Comparison of ENCODE assay signal across 8 cellular contexts in genomic region chr12:79547044-79547734, GRCh38.
DNase-seq lines count a peak whose midpoint lies in the region; TF ChIP-seq lines count a peak whose summit lies in the region.

No MANE protein-coding gene starts in this region.

- H3K4me3 ChIP-seq in coronary artery (no peak overlapping the region), mesendoderm (ENCODE audit: low read length) (no peak overlapping the region)

- H3K9ac ChIP-seq in mesendoderm (ENCODE audit: low read length), result no peak overlapping the region

- H2BK120ac ChIP-seq in mesendoderm (ENCODE audit: low read depth, low read length), result no peak overlapping the region

- intact Hi-C loops in head of caudate nucleus (cut with DNase I), result no loop called here

- H3K23ac ChIP-seq in mesendoderm (ENCODE audit: low read length), result no peak overlapping the region

- peak overlapping the region; percentile 62 for H3K4ac ChIP-seq in mesendoderm (ENCODE audit: low read depth, low read length)

- H3K18ac ChIP-seq in mesendoderm (ENCODE audit: low read length), result peak overlapping the region; percentile 34

- peak; percentile 42 for DNase-seq in AG08396 (ENCODE audit: low spot score)
- peak; percentile 76 for DNase-seq in HT-29 (ENCODE audit: low spot score)
- no peak for DNase-seq in coronary artery (ENCODE audit: low spot score)
- DNase-seq in mesendoderm, result peak; percentile 99
- no peak for DNase-seq in head of caudate nucleus
- no peak for DNase-seq in DMS79 treated with DMSO at 0.1 percent for 48 hours (lab: John Stamatoyannopoulos, UW)
- no peak for DNase-seq in activated T-cell treated with anti-CD3 and anti-CD28 coated beads for 4 hours
- DNase-seq in NCI-H2227 (lab: John Stamatoyannopoulos, UW; ENCODE audit: unreplicated experiment), result no peak

- H3K79me2 ChIP-seq in mesendoderm (ENCODE audit: control insufficient read depth, insufficient read depth, low read length), result no peaks in the 10 kb centered on the region

- H3K56ac ChIP-seq in mesendoderm (ENCODE audit: low read length), result no peak overlapping the region

- H2BK5ac ChIP-seq in mesendoderm (ENCODE audit: low read length), result no peak overlapping the region

- H4K8ac ChIP-seq in mesendoderm (ENCODE audit: low read depth, low read length), result no peak overlapping the region

- H3K4me1 ChIP-seq in mesendoderm (ENCODE audit: control insufficient read depth, low read depth, low read length), result peaks cover 10% of the 10 kb centered on the region

- H4K5ac ChIP-seq in mesendoderm (ENCODE audit: low read length), result no peak overlapping the region

- no peaks in the 10 kb centered on the region for H3K27me3 ChIP-seq in mesendoderm (ENCODE audit: insufficient read depth, low read length, poor library complexity)

- H2AK5ac ChIP-seq in mesendoderm (ENCODE audit: low read length), result no peak overlapping the region

- WGBS in mesendoderm (ENCODE audit: extremely low coverage, insufficient coverage, low lambda C conversion rate), result no CpG with 5 or more reads among the region's 5 CpGs

- H2BK15ac ChIP-seq in mesendoderm (replicated peaks; ENCODE audit: low read depth), result no peak overlapping the region

- TF ChIP-seq CTCF in coronary artery (IDR thresholded peaks at IDR 0.05), result no peak

- H3K27ac ChIP-seq in coronary artery (peak overlapping the region; percentile 40 to 79), mesendoderm (ENCODE audit: low read depth, low read length) (peak overlapping the region; percentile 96)

- no peak overlapping the region for H3K4me2 ChIP-seq in mesendoderm (ENCODE audit: low read length)

- H3K36me3 ChIP-seq in mesendoderm (ENCODE audit: control insufficient read depth, insufficient read depth, low read length), result no peaks in the 10 kb centered on the region

- H3K79me1 ChIP-seq in mesendoderm (ENCODE audit: low read length), result no peaks in the 10 kb centered on the region

Comparison
In these comparisons a context has a peak if more than half of its experiments do, and no peak if none do; other contexts are left out.
1. DNase-seq: peak in AG08396 (single experiment), HT-29 (single experiment) and mesendoderm (single experiment); none in coronary artery (single experiment), head of caudate nucleus (0 of 42), DMS79 treated with DMSO at 0.1 percent for 48 hours (single experiment), activated T-cell treated with anti-CD3 and anti-CD28 coated beads for 4 hours (single experiment) and NCI-H2227 (single experiment).